In the genomic region with DNA sequence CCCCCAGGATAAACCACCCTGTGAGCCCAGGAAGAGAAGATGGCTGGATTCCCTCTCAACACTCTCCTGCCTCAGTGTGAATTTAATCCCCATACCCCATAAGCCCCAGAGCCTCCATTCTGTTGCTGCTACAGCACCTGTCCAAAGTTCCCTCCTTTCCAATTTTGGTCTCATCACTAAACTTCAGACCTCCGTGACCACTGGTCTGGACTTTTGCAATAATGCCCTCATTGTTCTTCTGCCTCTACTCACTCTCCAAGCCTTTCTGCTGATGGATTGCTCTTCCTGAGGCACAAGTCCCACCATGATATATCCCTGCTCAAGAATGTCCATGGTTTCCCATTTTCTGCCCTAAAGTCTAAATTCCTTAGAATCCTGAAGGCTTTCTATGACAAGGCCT, we compare ENCODE assay signal across 22 cellular contexts.
"Had no signal": no experiment of that assay in that cellular context is flagged by ENCODE, and none has a peak within 500 bp of the region (broad histone marks: within the 10 kb centered on the region; RNA-seq: fewer than 3 reads in every experiment).

No MANE protein-coding gene starts in this region.

- ATAC-seq: heart left ventricle; left colon; natural killer cell; sciatic nerve; stimulated activated effector memory CD8-positive, alpha-beta T cell treated with anti-CD3 and anti-CD28 coated beads, Interleukin-12 subunit alpha, Interleukin-12 subunit beta, amount 100 ng/mL, for 72 hours; WTC11 had no signal

- H2AFZ ChIP-seq: parathyroid adenoma had no signal

- H3K79me2 ChIP-seq: parathyroid adenoma had no signal

- H3K4me3 ChIP-seq: heart left ventricle, stomach, suprapubic skin, tibial nerve had no signal

- DNase-seq: activated CD4-positive, alpha-beta T cell treated with anti-CD3 and anti-CD28 coated beads, Interleukin-2, amount 50 U/mL, for 4 hours; activated CD8-positive, alpha-beta memory T cell treated with anti-CD3 and anti-CD28 coated beads for 24 hours; activated CD8-positive, alpha-beta memory T cell treated with anti-CD3 and anti-CD28 coated beads, Interleukin-2, amount 50 U/mL, for 4 hours; activated naive CD4-positive, alpha-beta T cell; activated naive CD8-positive, alpha-beta T cell treated with anti-CD3 and anti-CD28 coated beads for 36 hours; activated T-cell treated with anti-CD3 and anti-CD28 coated beads, Interleukin-2, amount 50 U/mL, for 24 hours; cortex of kidney; endodermal cell; heart left ventricle; islet precursor cell; left colon; natural killer cell; small intestine; stimulated activated CD4-positive, alpha-beta T cell treated with anti-CD3 and anti-CD28 coated beads, Interleukin-2, amount 100 ng/mL, for 24 hours; stomach; T-helper 9 cell had no signal

- H3K27ac ChIP-seq: heart left ventricle, parathyroid adenoma, stomach, suprapubic skin had no signal

- H3K9me3 ChIP-seq: heart left ventricle, stomach, suprapubic skin, tibial nerve had no signal

- H3K27me3 ChIP-seq: heart left ventricle, stomach, suprapubic skin, tibial nerve had no signal

- H3K36me3 ChIP-seq: heart left ventricle, stomach, suprapubic skin, tibial nerve had no signal
